8 cellular contexts compared by ENCODE assay signal in the genomic region with DNA sequence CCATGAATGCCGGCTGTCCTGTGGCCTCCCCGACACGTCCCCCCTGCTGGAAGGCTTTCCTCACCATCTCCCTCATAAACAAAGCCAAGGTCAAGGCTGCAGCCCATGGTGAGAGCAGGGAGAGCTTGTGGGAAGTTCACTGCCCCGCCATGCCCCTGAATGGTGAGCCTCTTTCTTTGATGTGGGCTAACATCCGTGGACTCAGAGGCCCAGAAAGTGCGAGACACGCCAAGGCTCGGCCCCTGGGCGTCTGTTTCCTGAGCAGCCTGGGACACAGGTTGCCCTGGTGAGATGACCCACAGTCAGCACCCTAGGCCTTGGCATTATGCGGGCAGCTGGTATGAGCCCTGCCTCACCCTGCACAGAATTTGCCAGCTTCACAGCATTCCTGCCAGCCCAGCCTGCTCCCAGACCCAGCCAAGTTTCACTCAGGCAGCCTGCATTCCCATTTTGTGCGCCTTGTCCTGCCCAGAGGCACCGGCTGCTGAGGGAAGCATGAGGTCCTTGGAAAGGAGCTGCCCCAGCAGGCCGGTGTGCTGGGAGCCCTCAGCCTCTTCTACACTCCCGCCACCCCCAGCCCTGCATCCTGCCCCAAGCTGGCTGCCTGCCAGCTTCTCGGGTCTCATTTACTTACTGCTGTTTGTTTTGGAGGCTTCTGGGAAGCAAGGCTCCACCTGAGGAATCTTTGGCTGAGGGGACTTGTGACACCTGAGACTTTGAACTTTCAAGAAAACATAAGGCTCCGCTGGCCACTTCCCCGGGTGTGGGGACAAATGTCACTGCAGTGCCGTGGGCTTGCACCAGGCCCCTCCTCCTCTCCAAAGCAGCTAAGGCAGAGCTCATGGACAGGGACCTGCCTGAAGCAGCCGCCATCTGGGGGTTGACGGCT. TPM values are rescaled to one million over a fixed set of nuclear protein-coding genes. Genes with fewer than 3 reads are reported as not detected.
DNase-seq lines count a peak whose midpoint lies in the region; ATAC-seq and TF ChIP-seq lines count a peak whose summit lies in the region.

No MANE protein-coding gene starts in this region.

- in situ Hi-C loops in mammary epithelial cell (cut with MboI; ENCODE audit: low sequenced_read_pairs in 2 of 2), result no loop called here

- no peaks in the 10 kb centered on the region for H3K4me1 Mint-ChIP-seq in glutamatergic neuron (ENCODE audit: low read depth, unreplicated experiment)

- peak overlapping the region; percentile 54 for H2AFZ ChIP-seq in mammary epithelial cell (ENCODE audit: low read depth, low read length)

- H4K20me1 ChIP-seq in mammary epithelial cell (ENCODE audit: insufficient read depth, low read length), result no peaks in the 10 kb centered on the region

- H3K4me2 ChIP-seq in mammary epithelial cell (ENCODE audit: insufficient read depth, low read depth, low read length), result peak overlapping the region; percentile 56

- TF ChIP-seq CTCF in mammary epithelial cell (conservative IDR thresholded peaks at IDR 0.05 in 1 of 2, IDR thresholded peaks at IDR 0.05 in 1 of 2; ENCODE audit: extremely low read depth in 1 of 2, insufficient read depth in 1 of 2, low read depth in 1 of 2, low read length in 2 of 2) (no peak), glutamatergic neuron (IDR thresholded peaks at IDR 0.05; ENCODE audit: partially characterized antibody, unreplicated experiment) (no peak)

- DNase-seq in HT-29 (ENCODE audit: low spot score) (peak; percentile 97), NCI-H774 (lab: John Stamatoyannopoulos, UW) (peak; percentile 34), mammary epithelial cell (peak; percentile 62), mucosa of gallbladder (ENCODE audit: low spot score) (peak; percentile 76), NCI-H1930 (lab: John Stamatoyannopoulos, UW) (no peak), SKM-1 (lab: John Stamatoyannopoulos, UW; ENCODE audit: unreplicated experiment) (no peak), glutamatergic neuron (no peak)

- no peak overlapping the region for H3K4me3 Mint-ChIP-seq in glutamatergic neuron (ENCODE audit: unreplicated experiment)

- no peak overlapping the region for H3K4me3 ChIP-seq in mammary epithelial cell (replicated peaks in 1 of 3; ENCODE audit: insufficient read depth in 1 of 3, low read depth in 2 of 3, low read length in 3 of 3)

- no peaks in the 10 kb centered on the region for H3K27me3 ChIP-seq in mammary epithelial cell (ENCODE audit: insufficient read depth, low read length)

- BruUV-seq in mammary epithelial cell (replicated peaks; lab: Mats Ljungman, UMichigan), result no TSS peak

- H3K79me2 ChIP-seq in mammary epithelial cell (ENCODE audit: insufficient read depth, low read length), result no peaks in the 10 kb centered on the region

- intact Hi-C loops in mammary epithelial cell (cut with micrococcal nuclease), result no loop called here

- peaks cover 30% of the 10 kb centered on the region for H3K4me1 ChIP-seq in mammary epithelial cell (ENCODE audit: insufficient read depth, low read length)

- CTCF ChIA-PET in mammary epithelial cell (lab: Charles Lee; ENCODE audit: low non-redundant PET), result no interaction called here

- H3K27ac Mint-ChIP-seq in glutamatergic neuron (ENCODE audit: unreplicated experiment), result no peak overlapping the region

- dilution Hi-C loops in mammary epithelial cell (cut with HindIII; ENCODE audit: low sequenced_read_pairs), result no loop called here

- H3K27ac ChIP-seq in mammary epithelial cell (ENCODE audit: insufficient read depth, low read depth, low read length), result peak overlapping the region; percentile 34

- WGBS in mammary epithelial cell (ENCODE audit: low coverage, missing lambda C conversion rate), result 36% methylated on average over 14 of the region's 20 CpGs

- H3K9me3 Mint-ChIP-seq in glutamatergic neuron (ENCODE audit: unreplicated experiment), result no peaks in the 10 kb centered on the region

- ATAC-seq in HG02973 (IDR thresholded peaks at IDR 0.05; ENCODE audit: unreplicated experiment), result no peak

- no peak overlapping the region for H3K9ac ChIP-seq in mammary epithelial cell (ENCODE audit: insufficient read depth, low read length)

- no peaks in the 10 kb centered on the region for H3K36me3 ChIP-seq in mammary epithelial cell (ENCODE audit: insufficient read depth, low read length)

- no peaks in the 10 kb centered on the region for H3K36me3 Mint-ChIP-seq in glutamatergic neuron (ENCODE audit: unreplicated experiment)

- H3K9me3 ChIP-seq in mammary epithelial cell (replicated peaks; ENCODE audit: insufficient read depth, low read length), result no peaks in the 10 kb centered on the region

- H3K27me3 Mint-ChIP-seq in glutamatergic neuron (ENCODE audit: unreplicated experiment), result peaks cover 2% of the 10 kb centered on the region

RNA-seq across cellular contexts. Expression of a gene that starts 31.9 kb away (rescaled TPM):
- 30.5 and 36.4 TPM in 2 replicates for total RNA-seq in HT-29 (2014; rRNA removed; shearing (Covaris generic))
- total RNA-seq in mammary epithelial cell (10 to 100 TPM in 1 of 2 donors, under 1 TPM in 1; 0.33 to 14.9 TPM), mucosa of gallbladder (1.3 TPM), glutamatergic neuron (ENCODE audit: unreplicated experiment) (3.4 TPM)
- 14.3 TPM for polyA plus RNA-seq in mammary epithelial cell
- polyA minus RNA-seq in mammary epithelial cell, result 0.72 TPM

Comparison
In these comparisons a context has a peak if more than half of its experiments do, and no peak if none do; other contexts are left out.
1. DNase-seq: peak in HT-29 (single experiment), NCI-H774 (single experiment), mammary epithelial cell (single experiment) and mucosa of gallbladder (single experiment); none in NCI-H1930 (0 of 2), SKM-1 (single experiment) and glutamatergic neuron (single experiment).